In the genomic region with DNA sequence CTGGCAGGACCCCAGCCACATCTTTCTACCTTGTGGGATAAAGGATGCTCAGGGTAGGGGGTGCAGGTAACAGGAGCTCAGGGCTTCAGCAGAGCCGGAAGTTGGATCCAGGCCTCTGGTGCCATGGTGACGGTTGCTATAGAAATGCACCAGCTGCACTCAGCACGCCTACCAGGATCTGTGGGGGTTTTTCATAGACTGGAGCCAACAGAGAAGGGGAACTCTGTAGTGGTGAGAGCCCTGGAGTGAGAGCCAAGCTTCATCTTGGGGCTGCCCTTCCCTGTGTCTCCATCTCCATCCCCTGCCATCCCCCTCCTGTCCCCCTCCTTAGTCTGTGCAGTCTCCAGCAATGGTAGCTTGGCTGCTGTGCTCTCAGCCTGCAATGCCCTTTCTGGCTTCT, we compare ENCODE assay signal across 1 cellular context.
A peak's percentile ranks its signal among the peaks of the same experiment; 100 is the strongest.
TF ChIP-seq lines count a peak whose summit lies in the region.

No MANE protein-coding gene starts in this region.

TF ChIP-seq in K562, 482 proteins besides CTCF, POLR2A, EP300 and RAD21 (continued from another document):
- no peak for TF ChIP-seq MLX (CRISPR knock-in tag; conservative IDR thresholded peaks at IDR 0.05)
- TF ChIP-seq, protein P1, sequence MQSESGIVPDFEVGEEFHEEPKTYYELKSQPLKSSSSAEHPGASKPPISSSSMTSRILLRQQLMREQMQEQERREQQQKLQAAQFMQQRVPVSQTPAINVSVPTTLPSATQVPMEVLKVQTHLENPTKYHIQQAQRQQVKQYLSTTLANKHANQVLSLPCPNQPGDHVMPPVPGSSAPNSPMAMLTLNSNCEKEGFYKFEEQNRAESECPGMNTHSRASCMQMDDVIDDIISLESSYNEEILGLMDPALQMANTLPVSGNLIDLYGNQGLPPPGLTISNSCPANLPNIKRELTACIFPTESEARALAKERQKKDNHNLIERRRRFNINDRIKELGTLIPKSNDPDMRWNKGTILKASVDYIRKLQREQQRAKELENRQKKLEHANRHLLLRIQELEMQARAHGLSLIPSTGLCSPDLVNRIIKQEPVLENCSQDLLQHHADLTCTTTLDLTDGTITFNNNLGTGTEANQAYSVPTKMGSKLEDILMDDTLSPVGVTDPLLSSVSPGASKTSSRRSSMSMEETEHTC (IDR thresholded peaks at IDR 0.05): no peak
- TF ChIP-seq PCBP2 (IDR thresholded peaks at IDR 0.05; ENCODE audit: low read depth, low read length, poor library complexity, severe bottlenecking): no peak
- no peak for TF ChIP-seq SREBF2 (CRISPR knock-in tag; IDR thresholded peaks at IDR 0.05)
- no peak for TF ChIP-seq KLF1 (tag; IDR thresholded peaks at IDR 0.05)
- TF ChIP-seq, protein P2, sequence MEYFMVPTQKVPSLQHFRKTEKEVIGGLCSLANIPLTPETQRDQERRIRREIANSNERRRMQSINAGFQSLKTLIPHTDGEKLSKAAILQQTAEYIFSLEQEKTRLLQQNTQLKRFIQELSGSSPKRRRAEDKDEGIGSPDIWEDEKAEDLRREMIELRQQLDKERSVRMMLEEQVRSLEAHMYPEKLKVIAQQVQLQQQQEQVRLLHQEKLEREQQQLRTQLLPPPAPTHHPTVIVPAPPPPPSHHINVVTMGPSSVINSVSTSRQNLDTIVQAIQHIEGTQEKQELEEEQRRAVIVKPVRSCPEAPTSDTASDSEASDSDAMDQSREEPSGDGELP (CRISPR knock-in tag; IDR thresholded peaks at IDR 0.05; ENCODE audit: borderline replicate concordance): 0 out of 2 replicates have a peak, but pooled peaks have one; percentile 33
- no peak for TF ChIP-seq MECOM (CRISPR knock-in tag; IDR thresholded peaks at IDR 0.05)
- TF ChIP-seq TCF3 (CRISPR knock-in tag; IDR thresholded peaks at IDR 0.05): no peak
- 0 out of 4 replicates have a peak, but pooled peaks of 1 of the 2 experiments have one; percentile 52 for TF ChIP-seq CSDE1 (IDR thresholded peaks at IDR 0.05)
- TF ChIP-seq PML (IDR thresholded peaks at IDR 0.05; ENCODE audit: low read length): no peak
- TF ChIP-seq, protein P3, sequence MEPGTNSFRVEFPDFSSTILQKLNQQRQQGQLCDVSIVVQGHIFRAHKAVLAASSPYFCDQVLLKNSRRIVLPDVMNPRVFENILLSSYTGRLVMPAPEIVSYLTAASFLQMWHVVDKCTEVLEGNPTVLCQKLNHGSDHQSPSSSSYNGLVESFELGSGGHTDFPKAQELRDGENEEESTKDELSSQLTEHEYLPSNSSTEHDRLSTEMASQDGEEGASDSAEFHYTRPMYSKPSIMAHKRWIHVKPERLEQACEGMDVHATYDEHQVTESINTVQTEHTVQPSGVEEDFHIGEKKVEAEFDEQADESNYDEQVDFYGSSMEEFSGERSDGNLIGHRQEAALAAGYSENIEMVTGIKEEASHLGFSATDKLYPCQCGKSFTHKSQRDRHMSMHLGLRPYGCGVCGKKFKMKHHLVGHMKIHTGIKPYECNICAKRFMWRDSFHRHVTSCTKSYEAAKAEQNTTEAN (CRISPR knock-in tag; IDR thresholded peaks at IDR 0.05): no peak
- TF ChIP-seq, protein P4, sequence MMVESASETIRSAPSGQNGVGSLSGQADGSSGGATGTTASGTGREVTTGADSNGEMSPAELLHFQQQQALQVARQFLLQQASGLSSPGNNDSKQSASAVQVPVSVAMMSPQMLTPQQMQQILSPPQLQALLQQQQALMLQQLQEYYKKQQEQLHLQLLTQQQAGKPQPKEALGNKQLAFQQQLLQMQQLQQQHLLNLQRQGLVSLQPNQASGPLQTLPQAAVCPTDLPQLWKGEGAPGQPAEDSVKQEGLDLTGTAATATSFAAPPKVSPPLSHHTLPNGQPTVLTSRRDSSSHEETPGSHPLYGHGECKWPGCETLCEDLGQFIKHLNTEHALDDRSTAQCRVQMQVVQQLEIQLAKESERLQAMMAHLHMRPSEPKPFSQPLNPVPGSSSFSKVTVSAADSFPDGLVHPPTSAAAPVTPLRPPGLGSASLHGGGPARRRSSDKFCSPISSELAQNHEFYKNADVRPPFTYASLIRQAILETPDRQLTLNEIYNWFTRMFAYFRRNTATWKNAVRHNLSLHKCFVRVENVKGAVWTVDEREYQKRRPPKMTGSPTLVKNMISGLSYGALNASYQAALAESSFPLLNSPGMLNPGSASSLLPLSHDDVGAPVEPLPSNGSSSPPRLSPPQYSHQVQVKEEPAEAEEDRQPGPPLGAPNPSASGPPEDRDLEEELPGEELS (CRISPR knock-in tag; IDR thresholded peaks at IDR 0.05; ENCODE audit: borderline replicate concordance): no peak
- no peak for TF ChIP-seq NR0B1 (IDR thresholded peaks at IDR 0.05; ENCODE audit: partially characterized antibody)
- TF ChIP-seq, protein P5, sequence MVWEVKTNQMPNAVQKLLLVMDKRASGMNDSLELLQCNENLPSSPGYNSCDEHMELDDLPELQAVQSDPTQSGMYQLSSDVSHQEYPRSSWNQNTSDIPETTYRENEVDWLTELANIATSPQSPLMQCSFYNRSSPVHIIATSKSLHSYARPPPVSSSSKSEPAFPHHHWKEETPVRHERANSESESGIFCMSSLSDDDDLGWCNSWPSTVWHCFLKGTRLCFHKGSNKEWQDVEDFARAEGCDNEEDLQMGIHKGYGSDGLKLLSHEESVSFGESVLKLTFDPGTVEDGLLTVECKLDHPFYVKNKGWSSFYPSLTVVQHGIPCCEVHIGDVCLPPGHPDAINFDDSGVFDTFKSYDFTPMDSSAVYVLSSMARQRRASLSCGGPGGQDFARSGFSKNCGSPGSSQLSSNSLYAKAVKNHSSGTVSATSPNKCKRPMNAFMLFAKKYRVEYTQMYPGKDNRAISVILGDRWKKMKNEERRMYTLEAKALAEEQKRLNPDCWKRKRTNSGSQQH (CRISPR knock-in tag; IDR thresholded peaks at IDR 0.05): no peak
- peak; percentile 89 for TF ChIP-seq RFX1 (IDR thresholded peaks at IDR 0.05)
- TF ChIP-seq HIVEP1 (CRISPR knock-in tag; IDR thresholded peaks at IDR 0.05): no peak
- no peak for TF ChIP-seq ZSCAN32 (CRISPR knock-in tag; IDR thresholded peaks at IDR 0.05)
- TF ChIP-seq SIRT6 (IDR thresholded peaks at IDR 0.05; ENCODE audit: low read depth, low read length): no peak
- no peak for TF ChIP-seq ARID1B (IDR thresholded peaks at IDR 0.05)
- TF ChIP-seq BRD9 (IDR thresholded peaks at IDR 0.05; ENCODE audit: low read depth, partially characterized antibody): no peak
